In genomic region chr2:47867205-47867604, GRCh38 we compare ENCODE assay signal across 9 cellular contexts. TPM values are rescaled to one million over a fixed set of nuclear protein-coding genes. Genes with fewer than 3 reads are reported as not detected.
A peak's percentile ranks its signal among the peaks of the same experiment; 100 is the strongest.
DNase-seq lines count a peak whose midpoint lies in the region; ATAC-seq, FAIRE-seq and TF ChIP-seq lines count a peak whose summit lies in the region.
"Had no signal": no experiment of that assay in that cellular context is flagged by ENCODE, and none has a peak within 500 bp of the region (broad histone marks: within the 10 kb centered on the region; RNA-seq: fewer than 3 reads in every experiment).

No MANE protein-coding gene starts in this region.

- CTCF ChIA-PET in CD8-positive, alpha-beta T cell (lab: Charles Lee) = interaction anchor here (1.0 to 3.2 kb wide), 2 partner anchors 9 to 14 kb away, joined by 3 to 14 read pairs; no protein-coding TSS in a partner anchor
- CTCF ChIA-PET in naive thymus-derived CD4-positive, alpha-beta T cell (lab: Charles Lee) = interaction anchor here (0.7 to 1.7 kb wide), 2 partner anchors 10 to 153 kb away, joined by 3 to 5 read pairs; no protein-coding TSS in a partner anchor
- CTCF ChIA-PET in GM10248 (lab: Yijun Ruan, JAX) = interaction anchor here (0.8 to 7.2 kb wide), 6 partner anchors 9 to 242 kb away, joined by 3 to 52 read pairs (median 4); no protein-coding TSS in a partner anchor

- intact Hi-C loops in CD8-positive, alpha-beta T cell (cut with DNase I, micrococcal nuclease) = no loop called here
- intact Hi-C loops in naive thymus-derived CD4-positive, alpha-beta T cell (cut with micrococcal nuclease) = no loop called here

- FAIRE-seq in endometrium (lab: Jason Lieb, UNC) (peak; percentile 41), D721Med (lab: Jason Lieb, UNC) (no peak)
- FAIRE-seq: colon had no signal

- H3K27me3 ChIP-seq in CD8-positive, alpha-beta T cell (ENCODE audit: insufficient read depth, low read length) = no peaks in the 10 kb centered on the region
- no peaks in the 10 kb centered on the region for H3K27me3 ChIP-seq in naive thymus-derived CD4-positive, alpha-beta T cell (ENCODE audit: control insufficient read depth in 2 of 2, insufficient read depth in 2 of 2, low read length in 2 of 2)

- H3K27ac ChIP-seq in CD8-positive, alpha-beta T cell (ENCODE audit: low read depth, low read length) = no peak overlapping the region
- no peak overlapping the region for H3K27ac ChIP-seq in naive thymus-derived CD4-positive, alpha-beta T cell (ENCODE audit: low read depth, low read length)

- no peak for DNase-seq in CD8-positive, alpha-beta T cell
- DNase-seq in NCI-H460 (ENCODE audit: extremely low read depth, low read depth) = peak; percentile 65
- no peak for DNase-seq in naive thymus-derived CD4-positive, alpha-beta T cell
- DNase-seq in occipital lobe (lab: John Stamatoyannopoulos, UW) = no peak
- no peak for DNase-seq in GM10248 (ENCODE audit: extremely low spot score)
- no peak for DNase-seq in activated CD4-positive, alpha-beta T cell treated with anti-CD3 and anti-CD28 coated beads for 1 hour
- no peak for DNase-seq in D721Med (ENCODE audit: insufficient read length, low spot score)

- no peaks in the 10 kb centered on the region for H3K27me3 Mint-ChIP-seq in CD8-positive, alpha-beta T cell (ENCODE audit: low read depth)
- H3K27me3 Mint-ChIP-seq in naive thymus-derived CD4-positive, alpha-beta T cell = no peaks in the 10 kb centered on the region

- no peaks in the 10 kb centered on the region for H3K36me3 ChIP-seq in CD8-positive, alpha-beta T cell (ENCODE audit: insufficient read depth, low read length)
- no peaks in the 10 kb centered on the region for H3K36me3 ChIP-seq in naive thymus-derived CD4-positive, alpha-beta T cell (ENCODE audit: control insufficient read depth in 2 of 3, insufficient read depth in 3 of 3, low read length in 3 of 3)

- H3K4me3 Mint-ChIP-seq in CD8-positive, alpha-beta T cell = no peak overlapping the region
- H3K4me3 Mint-ChIP-seq in naive thymus-derived CD4-positive, alpha-beta T cell = peak overlapping the region in 3 of 10 donors; percentile 21 to 53 (median 40)

- H3K4me1 ChIP-seq in CD8-positive, alpha-beta T cell (ENCODE audit: insufficient read depth, low read length) = peaks cover 52% of the 10 kb centered on the region
- H3K4me1 ChIP-seq in naive thymus-derived CD4-positive, alpha-beta T cell (ENCODE audit: control insufficient read depth in 2 of 2, insufficient read depth in 2 of 2, low read length in 2 of 2) = peaks cover 7 to 42% of the 10 kb centered on the region in 2 donors

- H3K36me3 Mint-ChIP-seq in CD8-positive, alpha-beta T cell = peaks cover 26% of the 10 kb centered on the region
- peaks cover 3 to 22% (median 10%) of the 10 kb centered on the region in 5 donors for H3K36me3 Mint-ChIP-seq in naive thymus-derived CD4-positive, alpha-beta T cell

- TF ChIP-seq CTCF in CD8-positive, alpha-beta T cell (IDR thresholded peaks at IDR 0.05) = no peak
- no peak for TF ChIP-seq CTCF in GM10248 (IDR thresholded peaks at IDR 0.05; ENCODE audit: control extremely low read depth, extremely low read depth, low read depth, missing control alignments)
- no peak for TF ChIP-seq CTCF in D721Med (IDR thresholded peaks at IDR 0.05; ENCODE audit: insufficient read depth, missing control alignments)

- ATAC-seq in CD8-positive, alpha-beta T cell = no peak
- ATAC-seq in naive thymus-derived CD4-positive, alpha-beta T cell = peak; percentile 42

- no peaks in the 10 kb centered on the region for H3K9me3 Mint-ChIP-seq in CD8-positive, alpha-beta T cell
- H3K9me3 Mint-ChIP-seq in naive thymus-derived CD4-positive, alpha-beta T cell = no peaks in the 10 kb centered on the region

- no peak overlapping the region for H3K4me3 ChIP-seq in CD8-positive, alpha-beta T cell (ENCODE audit: low read depth, low read length)
- no peak overlapping the region for H3K4me3 ChIP-seq in naive thymus-derived CD4-positive, alpha-beta T cell (ENCODE audit: low read length)

- H3K27ac Mint-ChIP-seq in CD8-positive, alpha-beta T cell = peak overlapping the region; percentile 10
- peak overlapping the region in 8 of 9 donors; percentile 4 to 83 (median 64) for H3K27ac Mint-ChIP-seq in naive thymus-derived CD4-positive, alpha-beta T cell

- H3K9me3 ChIP-seq in CD8-positive, alpha-beta T cell (ENCODE audit: low read length) = no peaks in the 10 kb centered on the region
- no peaks in the 10 kb centered on the region for H3K9me3 ChIP-seq in naive thymus-derived CD4-positive, alpha-beta T cell (ENCODE audit: control insufficient read depth in 2 of 3, low read length in 3 of 3)

- POLR2A ChIA-PET in CD8-positive, alpha-beta T cell (lab: Charles Lee) = no interaction called here
- POLR2A ChIA-PET in naive thymus-derived CD4-positive, alpha-beta T cell (lab: Charles Lee) = interaction anchor here (1.0 kb wide), 1 partner anchor 32 kb away, joined by 3 read pairs; no protein-coding TSS in a partner anchor
- POLR2A ChIA-PET in GM10248 (lab: Yijun Ruan, JAX) = no interaction called here

- H3K4me1 Mint-ChIP-seq in CD8-positive, alpha-beta T cell (ENCODE audit: low read depth) = peaks cover 91% of the 10 kb centered on the region
- H3K4me1 Mint-ChIP-seq in naive thymus-derived CD4-positive, alpha-beta T cell = peaks cover 48 to 100% (median 91%) of the 10 kb centered on the region in 7 donors

RNA-seq across cellular contexts. Expression of gene FBXO11, which starts 39.1 kb away (rescaled TPM):
- total RNA-seq in CD8-positive, alpha-beta T cell = 100 to 1,000 TPM; 144 to 146 TPM
- 24.1 and 28.1 TPM in 2 replicates for total RNA-seq in NCI-H460 (2014; rRNA removed; shearing (Covaris generic))
- 15.1 and 26.6 TPM in 2 replicates for polyA plus RNA-seq in NCI-H460 (2014; cell fraction: nucleus; rRNA removed)
- total RNA-seq in naive thymus-derived CD4-positive, alpha-beta T cell = 10 to 100 TPM; 54.6 to 92.1 (median 85.5) TPM
- 1 to 10 TPM; 7.7 to 9.0 TPM for polyA plus RNA-seq in naive thymus-derived CD4-positive, alpha-beta T cell
- 192 TPM for total RNA-seq in occipital lobe
